12 cellular contexts compared by ENCODE assay signal in genomic region chr5:175696855-175697198, GRCh38. TPM values are rescaled to one million over a fixed set of nuclear protein-coding genes. Genes with fewer than 3 reads are reported as not detected.
DNase-seq lines count a peak whose midpoint lies in the region; ATAC-seq and TF ChIP-seq lines count a peak whose summit lies in the region.
"Had no signal": no experiment of that assay in that cellular context is flagged by ENCODE, and none has a peak within 500 bp of the region (broad histone marks: within the 10 kb centered on the region; RNA-seq: fewer than 3 reads in every experiment).

No MANE protein-coding gene starts in this region.

- H3K4me3 Mint-ChIP-seq in T-helper 2 cell treated with Interferon-gamma antibody and Interleukin-4, amounts not matched to agents 5 μg/mL and 100 μg/mL, for 36 hours: peak overlapping the region; percentile 68
- H3K4me3 Mint-ChIP-seq in effector memory CD8-positive, alpha-beta T cell: peak overlapping the region in 1 of 2 donors; percentile 47
- H3K4me3 Mint-ChIP-seq: B cell had no signal

- no peaks in the 10 kb centered on the region for H4K20me1 ChIP-seq in Loucy (ENCODE audit: insufficient read depth, low read length, poor library complexity, severe bottlenecking)

- no peak overlapping the region for H3K27ac Mint-ChIP-seq in T-helper 2 cell treated with Interferon-gamma antibody and Interleukin-4, amounts not matched to agents 5 μg/mL and 100 μg/mL, for 36 hours
- peak overlapping the region; percentile 64 to 76 for H3K27ac Mint-ChIP-seq in effector memory CD8-positive, alpha-beta T cell
- H3K27ac Mint-ChIP-seq: B cell had no signal

- no peak for ATAC-seq in effector memory CD8-positive, alpha-beta T cell (replicated peaks)
- ATAC-seq in omental fat pad (ENCODE audit: low FRiP score) (no peak), HG03108 (IDR thresholded peaks at IDR 0.05; ENCODE audit: unreplicated experiment) (no peak)

- H3K9me3 ChIP-seq in Loucy (ENCODE audit: insufficient read depth, low read depth, low read length) (no peaks in the 10 kb centered on the region), esophagus muscularis mucosa (no peaks in the 10 kb centered on the region)

- TF ChIP-seq CTCF in Loucy (conservative IDR thresholded peaks at IDR 0.05; ENCODE audit: low read length) (no peak), omental fat pad (IDR thresholded peaks at IDR 0.05) (no peak), esophagus muscularis mucosa (IDR thresholded peaks at IDR 0.05) (no peak)

- H3K9ac ChIP-seq in Loucy (ENCODE audit: low read depth, low read length, poor library complexity, severe bottlenecking): no peak overlapping the region

- H3K36me3 ChIP-seq in Loucy (ENCODE audit: insufficient read depth, low read length) (no peaks in the 10 kb centered on the region), esophagus muscularis mucosa (no peaks in the 10 kb centered on the region)

- TF ChIP-seq POLR2A in esophagus muscularis mucosa (IDR thresholded peaks at IDR 0.05; ENCODE audit: low read depth): no peak

- no peak for DNase-seq in T-helper 2 cell treated with Interferon-gamma antibody and Interleukin-4, amounts not matched to agents 5 μg/mL and 100 μg/mL, for 36 hours (ENCODE audit: low spot score)
- DNase-seq in T-helper 2 cell: no peak
- no peak for DNase-seq in effector memory CD8-positive, alpha-beta T cell
- peak; percentile 19 for DNase-seq in omental fat pad (ENCODE audit: low spot score)
- no peak for DNase-seq in NCI-H2196 (lab: John Stamatoyannopoulos, UW; ENCODE audit: unreplicated experiment)
- no peak for DNase-seq in esophagus muscularis mucosa (ENCODE audit: extremely low spot score)
- DNase-seq: NCI-H2171 had no signal

- no peak overlapping the region for H3K27ac ChIP-seq in esophagus muscularis mucosa (replicated peaks in 1 of 4)

- H3K9me3 Mint-ChIP-seq in T-helper 2 cell treated with Interferon-gamma antibody and Interleukin-4, amounts not matched to agents 5 μg/mL and 100 μg/mL, for 36 hours: no peaks in the 10 kb centered on the region
- H3K9me3 Mint-ChIP-seq in effector memory CD8-positive, alpha-beta T cell: no peaks in the 10 kb centered on the region
- H3K9me3 Mint-ChIP-seq: activated CD4-positive, alpha-beta memory T cell treated with anti-CD3 and anti-CD28 coated beads for 36 hours; activated naive CD8-positive, alpha-beta T cell treated with anti-CD3 and anti-CD28 coated beads for 36 hours had no signal

- no peaks in the 10 kb centered on the region for H3K9me2 ChIP-seq in Loucy (replicated peaks; ENCODE audit: low read depth, low read length)

- H3K27me3 Mint-ChIP-seq in T-helper 2 cell treated with Interferon-gamma antibody and Interleukin-4, amounts not matched to agents 5 μg/mL and 100 μg/mL, for 36 hours (ENCODE audit: low read depth): no peaks in the 10 kb centered on the region
- peaks cover 17 to 35% of the 10 kb centered on the region in 2 donors for H3K27me3 Mint-ChIP-seq in effector memory CD8-positive, alpha-beta T cell
- H3K27me3 Mint-ChIP-seq: activated CD4-positive, alpha-beta memory T cell treated with anti-CD3 and anti-CD28 coated beads for 36 hours; activated naive CD8-positive, alpha-beta T cell treated with anti-CD3 and anti-CD28 coated beads for 36 hours had no signal

- H3K79me2 ChIP-seq in Loucy (ENCODE audit: insufficient read depth, low read length): no peaks in the 10 kb centered on the region

- intact Hi-C loops in esophagus muscularis mucosa (cut with DNase I): no loop called here

- H3K4me1 ChIP-seq in Loucy (ENCODE audit: insufficient read depth, low read length, poor library complexity, severe bottlenecking) (peaks cover 23% of the 10 kb centered on the region), esophagus muscularis mucosa (peaks cover 0 to 22% (median 4%) of the 10 kb centered on the region in 4 donors)

- TF ChIP-seq EP300 in esophagus muscularis mucosa (IDR thresholded peaks at IDR 0.05): no peak

- no peaks in the 10 kb centered on the region for H3F3A ChIP-seq in Loucy (ENCODE audit: low read depth)

- H2AFZ ChIP-seq in Loucy (ENCODE audit: low read length): no peak overlapping the region

- peaks cover 25% of the 10 kb centered on the region for H3K36me3 Mint-ChIP-seq in T-helper 2 cell treated with Interferon-gamma antibody and Interleukin-4, amounts not matched to agents 5 μg/mL and 100 μg/mL, for 36 hours (ENCODE audit: low read depth)
- H3K36me3 Mint-ChIP-seq in effector memory CD8-positive, alpha-beta T cell (ENCODE audit: insufficient read depth): no peaks in the 10 kb centered on the region

- peak overlapping the region; percentile 73 for H3K4me2 ChIP-seq in Loucy (ENCODE audit: low read depth, low read length, poor library complexity, severe bottlenecking)

- H3K4me3 ChIP-seq in Loucy (ENCODE audit: low read length, poor library complexity, severe bottlenecking): no peak overlapping the region
- no peak overlapping the region for H3K4me3 ChIP-seq in esophagus muscularis mucosa

- H3K4me1 Mint-ChIP-seq in T-helper 2 cell treated with Interferon-gamma antibody and Interleukin-4, amounts not matched to agents 5 μg/mL and 100 μg/mL, for 36 hours (ENCODE audit: low read depth): peaks cover 33% of the 10 kb centered on the region
- peaks cover 10 to 19% of the 10 kb centered on the region in 2 donors for H3K4me1 Mint-ChIP-seq in effector memory CD8-positive, alpha-beta T cell (ENCODE audit: low read depth in 2 of 2)

- WGBS in esophagus muscularis mucosa: 83% methylated on average over 3 of the region's 14 CpGs

- H3K27me3 ChIP-seq in Loucy (ENCODE audit: insufficient read depth, low read length, poor library complexity, severe bottlenecking) (no peaks in the 10 kb centered on the region), esophagus muscularis mucosa (peaks cover 0 to 51% (median 0%) of the 10 kb centered on the region in 4 donors)

RNA-seq across cellular contexts. Expression of gene HRH2, which starts 39.0 kb away (rescaled TPM):
- total RNA-seq in omental fat pad (10 to 100 TPM in 2 of 4 donors, 1 to 10 TPM in 2; 2.9 to 22.6 (median 10.4) TPM), esophagus muscularis mucosa (10 to 100 TPM in 1 of 4 donors, 1 to 10 TPM in 3; 1.9 to 10.9 (median 2.8) TPM)
- total RNA-seq: B cell had no signal
